ENCODE assay signal across 19 cellular contexts in the genomic region with DNA sequence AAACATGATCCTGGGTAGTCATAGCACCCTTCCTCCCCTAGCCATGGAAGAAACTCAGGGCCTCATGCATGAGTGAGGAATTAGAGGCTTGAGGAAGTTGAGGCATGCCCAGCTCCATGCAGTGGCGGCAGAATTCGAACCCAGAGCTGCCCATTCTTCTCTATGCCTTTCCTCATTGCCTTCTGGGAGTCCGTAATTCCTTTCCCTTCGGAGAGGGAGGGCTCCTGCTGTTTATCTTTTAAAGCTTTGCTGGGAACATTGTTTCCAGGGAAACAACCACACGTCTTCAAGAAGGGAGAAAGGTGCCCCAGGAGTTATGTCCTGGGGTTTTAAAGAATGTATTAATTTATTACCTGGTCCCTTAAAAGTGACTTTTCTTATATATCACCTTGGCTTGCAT. TPM values are rescaled to one million over a fixed set of nuclear protein-coding genes. Genes with fewer than 3 reads are reported as not detected.
A peak's percentile ranks its signal among the peaks of the same experiment; 100 is the strongest.
DNase-seq lines count a peak whose midpoint lies in the region; ATAC-seq and TF ChIP-seq lines count a peak whose summit lies in the region.
"Had no signal": no experiment of that assay in that cellular context is flagged by ENCODE, and none has a peak within 500 bp of the region (broad histone marks: within the 10 kb centered on the region; RNA-seq: fewer than 3 reads in every experiment).

No MANE protein-coding gene starts in this region.

- peak overlapping the region; percentile 64 for H2BK20ac ChIP-seq in IMR-90 (ENCODE audit: low read depth, low read length)

- H3K9me3 Mint-ChIP-seq in nephron = no peaks in the 10 kb centered on the region
- H3K9me3 Mint-ChIP-seq: activated T-cell treated with anti-CD3 and anti-CD28 coated beads, Interleukin-2, amount 50 U/mL, for 4 hours; CD4-positive, CD25-positive, alpha-beta regulatory T cell; stimulated activated naive CD8-positive, alpha-beta T cell treated with anti-CD3 and anti-CD28 coated beads, Interleukin-15, Interleukin-2, amounts not matched to agents 100 ng/mL and 50 ng/mL, for 24 hours had no signal

- no peak overlapping the region; the same call in 1 of the 2 replicates for H3K9ac ChIP-seq in IMR-90 (ENCODE audit: low read depth, low read length)

- H2AK5ac ChIP-seq in IMR-90 (ENCODE audit: low read depth, low read length) = peak overlapping the region; percentile 65

- H3K79me1 ChIP-seq in IMR-90 (ENCODE audit: low read depth in 1 of 2, low read length in 2 of 2) = peaks cover 16 to 69% of the 10 kb centered on the region in 2 experiments; a peak in 3 of 4 replicates

- H2AFZ ChIP-seq in IMR-90 (replicated peaks; ENCODE audit: low read length, poor library complexity) = no peak overlapping the region

- dilution Hi-C loops in IMR-90 (cut with HindIII; ENCODE audit: low sequenced_read_pairs, unreplicated experiment) = no loop called here

- H3K9me1 ChIP-seq in IMR-90 (ENCODE audit: insufficient read depth, low read length) = peaks cover 29% of the 10 kb centered on the region

- peak overlapping the region; percentile 64 for H2BK5ac ChIP-seq in IMR-90 (ENCODE audit: low read depth, low read length, poor library complexity, severe bottlenecking)

- H3K27ac Mint-ChIP-seq in nephron = peak overlapping the region; percentile 52 to 75 (median 63)
- H3K27ac Mint-ChIP-seq: CD4-positive, CD25-positive, alpha-beta regulatory T cell; stimulated activated naive CD8-positive, alpha-beta T cell treated with anti-CD3 and anti-CD28 coated beads, Interleukin-15, Interleukin-2, amounts not matched to agents 100 ng/mL and 50 ng/mL, for 24 hours had no signal

- peak overlapping the region; percentile 43 for H4K91ac ChIP-seq in IMR-90 (ENCODE audit: insufficient read depth, low read depth, low read length)

- H4K8ac ChIP-seq in IMR-90 (ENCODE audit: low read depth in 2 of 2, low read length in 2 of 2) = peak overlapping the region; percentile 50 to 77; a peak in 2 of 4 replicates

- H3K9me3 ChIP-seq in IMR-90 (ENCODE audit: control insufficient read depth, insufficient read depth, low read length) (no peaks in the 10 kb centered on the region), esophagus squamous epithelium (no peaks in the 10 kb centered on the region), tibial nerve (no peaks in the 10 kb centered on the region), psoas muscle (no peaks in the 10 kb centered on the region)

- peak overlapping the region; percentile 53 for H3K18ac ChIP-seq in IMR-90 (ENCODE audit: low read depth, low read length)

- H3K27me3 Mint-ChIP-seq in nephron (ENCODE audit: low read depth) = peaks cover 14% of the 10 kb centered on the region

- H3K4me3 ChIP-seq in IMR-90 (ENCODE audit: insufficient read depth, low read depth, low read length) = no peak overlapping the region
- no peak overlapping the region for H3K4me3 ChIP-seq in esophagus squamous epithelium
- H3K4me3 ChIP-seq in tibial nerve = no peak overlapping the region
- H3K4me3 ChIP-seq in psoas muscle = no peak overlapping the region

- H4K5ac ChIP-seq in IMR-90 (ENCODE audit: low read depth, low read length) = peak overlapping the region; percentile 51; the same call in 1 of the 2 replicates

- peak overlapping the region; percentile 8; the same call in 1 of the 2 replicates for H3K4me2 ChIP-seq in IMR-90 (ENCODE audit: low read depth, low read length)

- no peak; the same call in none of the 2 replicates for TF ChIP-seq POLR2A in IMR-90 (IDR thresholded peaks at IDR 0.05; ENCODE audit: low read depth, low read length)
- no peak for TF ChIP-seq POLR2A in esophagus squamous epithelium (IDR thresholded peaks at IDR 0.05)
- no peak for TF ChIP-seq POLR2A in tibial nerve (IDR thresholded peaks at IDR 0.05)

- intact Hi-C loops in IMR-90 (cut with micrococcal nuclease) = loop anchor here (10.0 kb wide), 1 partner anchor 204 kb away; no protein-coding TSS in a partner anchor
- intact Hi-C loops in esophagus squamous epithelium (cut with DNase I) = no loop called here
- intact Hi-C loops in psoas muscle (cut with DNase I) = no loop called here

- no peaks in the 10 kb centered on the region; the same call in 1 of the 2 replicates for H4K20me1 ChIP-seq in IMR-90 (ENCODE audit: insufficient read depth, low read length)

- H3K14ac ChIP-seq in IMR-90 (replicated peaks; ENCODE audit: low read depth, low read length) = no peak overlapping the region; the same call in 1 of the 2 replicates

- in situ Hi-C loops in IMR-90 (cut with MboI; ENCODE audit: low sequenced_read_pairs) = no loop called here

- no CpG with 5 or more reads among the region's 5 CpGs for WGBS in IMR-90 (ENCODE audit: extremely low coverage in 2 of 2, insufficient read length in 1 of 2), 2 experiments
- 71 to 89% methylated on average over 5 of the region's 5 CpGs for WGBS in esophagus squamous epithelium, 2 donors
- 81% methylated on average over 5 of the region's 5 CpGs for WGBS in tibial nerve, 2 donors
- WGBS in psoas muscle, 3 donors = 86 to 91% (median 90%) methylated on average over 5 of the region's 5 CpGs

- TF ChIP-seq CTCF in IMR-90 (conservative IDR thresholded peaks at IDR 0.05; ENCODE audit: low read depth, low read length) (no peak), esophagus squamous epithelium (IDR thresholded peaks at IDR 0.05) (no peak), nephron (IDR thresholded peaks at IDR 0.05; ENCODE audit: unreplicated experiment in 3 of 3) (no peak), tibial nerve (IDR thresholded peaks at IDR 0.05) (no peak), psoas muscle (IDR thresholded peaks at IDR 0.05) (no peak)

- no peak for TF ChIP-seq EP300 in tibial nerve (IDR thresholded peaks at IDR 0.05)

- H3K4me1 ChIP-seq in IMR-90 (ENCODE audit: control insufficient read depth, insufficient read depth, low read length) (peaks cover 39% of the 10 kb centered on the region), esophagus squamous epithelium (peaks cover 0 to 93% (median 36%) of the 10 kb centered on the region in 3 donors), tibial nerve (peaks cover 0 to 71% (median 22%) of the 10 kb centered on the region in 4 donors), psoas muscle (peaks cover 11% of the 10 kb centered on the region)

- peak overlapping the region; percentile 54; the same call in 1 of the 2 replicates for H3K56ac ChIP-seq in IMR-90 (ENCODE audit: extremely low read depth, insufficient read depth, low read length)

- peak overlapping the region; percentile 75 for H2BK120ac ChIP-seq in IMR-90 (ENCODE audit: low read depth, low read length)

- H3K4me3 Mint-ChIP-seq in nephron = no peak overlapping the region
- H3K4me3 Mint-ChIP-seq: activated T-cell treated with anti-CD3 and anti-CD28 coated beads, Interleukin-2, amount 50 U/mL, for 4 hours; stimulated activated naive CD8-positive, alpha-beta T cell treated with anti-CD3 and anti-CD28 coated beads, Interleukin-15, Interleukin-2, amounts not matched to agents 100 ng/mL and 50 ng/mL, for 24 hours had no signal

- DNase-seq in IMR-90 (no peak), esophagus squamous epithelium (lab: John Stamatoyannopoulos, UW) (no peak), tibial nerve (ENCODE audit: low spot score in 2 of 2) (no peak), psoas muscle (no peak), NCI-H2029 (lab: John Stamatoyannopoulos, UW) (no peak)
- DNase-seq: activated CD4-positive, alpha-beta T cell treated with anti-CD3 and anti-CD28 coated beads for 1 hour; activated naive CD4-positive, alpha-beta T cell treated with Interleukin-2 at 50 U/mL for 16 hours; activated T-cell treated with anti-CD3 and anti-CD28 coated beads, Interleukin-2, amount 50 U/mL, for 4 hours; CD4-positive, CD25-positive, alpha-beta regulatory T cell; central memory CD4-positive, alpha-beta T cell; effector CD4-positive, alpha-beta T cell; left ventricle myocardium superior; NCI-H1436; Right ventricle myocardium superior; stimulated activated CD4-positive, alpha-beta T cell treated with anti-CD3 and anti-CD28 coated beads, Interleukin-4, amount 100 ng/mL, for 1 hour had no signal

- no peaks in the 10 kb centered on the region for H3K27me3 ChIP-seq in IMR-90 (ENCODE audit: control insufficient read depth, insufficient read depth, low read length)
- H3K27me3 ChIP-seq in esophagus squamous epithelium = peaks cover 0 to 13% (median 0%) of the 10 kb centered on the region in 4 donors
- no peaks in the 10 kb centered on the region for H3K27me3 ChIP-seq in tibial nerve
- peaks cover 0 to 8% (median 0%) of the 10 kb centered on the region in 3 donors for H3K27me3 ChIP-seq in psoas muscle (ENCODE audit: insufficient read depth in 3 of 3, low read length in 2 of 3)

- H3K23ac ChIP-seq in IMR-90 (ENCODE audit: low read depth, low read length) = no peak overlapping the region; the same call in 1 of the 2 replicates

- H3K36me3 Mint-ChIP-seq in nephron (ENCODE audit: low read depth) = no peaks in the 10 kb centered on the region
- H3K36me3 Mint-ChIP-seq: CD4-positive, CD25-positive, alpha-beta regulatory T cell had no signal

- CTCF ChIA-PET in IMR-90 (lab: Yijun Ruan, JAX) = no interaction called here

- peaks cover 41% of the 10 kb centered on the region for H3K4me1 Mint-ChIP-seq in nephron
- H3K4me1 Mint-ChIP-seq: CD4-positive, CD25-positive, alpha-beta regulatory T cell had no signal

- POLR2A ChIA-PET in IMR-90 (lab: Charles Lee; ENCODE audit: unreplicated experiment) = interaction anchor here (0.6 kb wide), 1 partner anchor 16 kb away, joined by 3 read pairs; no protein-coding TSS in a partner anchor

- peak overlapping the region; percentile 79 for H3K4ac ChIP-seq in IMR-90 (ENCODE audit: low read depth, low read length)

- BruUV-seq in IMR-90 (replicated peaks; lab: Mats Ljungman, UMichigan) = no TSS peak

- H2AK9ac ChIP-seq in IMR-90 (replicated peaks; ENCODE audit: low read depth, low read length, poor library complexity) = peak overlapping the region; percentile 63

- H2BK15ac ChIP-seq in IMR-90 (ENCODE audit: low read depth, low read length) = peak overlapping the region; percentile 76; the same call in 2 of the 3 replicates

- TF ChIP-seq RAD21 in IMR-90 (IDR thresholded peaks at IDR 0.05; ENCODE audit: low read length) = no peak

- H3K27ac ChIP-seq in IMR-90 (ENCODE audit: insufficient read depth, low read length) (peak overlapping the region; percentile 40), esophagus squamous epithelium (peak overlapping the region; percentile 69 to 93 (median 92)), tibial nerve (peak overlapping the region; percentile 41 to 93 (median 82)), psoas muscle (no peak overlapping the region)

- ATAC-seq in IMR-90 (ENCODE audit: low read depth) (no peak), psoas muscle (no peak), HG03175 (IDR thresholded peaks at IDR 0.05; ENCODE audit: unreplicated experiment) (no peak)
- ATAC-seq: activated T-cell treated with anti-CD3 and anti-CD28 coated beads, Interleukin-2, amount 50 U/mL, for 4 hours; esophagus mucosa had no signal

- H3K36me3 ChIP-seq in IMR-90 (ENCODE audit: control insufficient read depth, insufficient read depth, low read length) = peaks cover 7% of the 10 kb centered on the region; the same call in 1 of the 2 replicates
- H3K36me3 ChIP-seq in esophagus squamous epithelium = no peaks in the 10 kb centered on the region
- no peaks in the 10 kb centered on the region for H3K36me3 ChIP-seq in tibial nerve
- no peaks in the 10 kb centered on the region for H3K36me3 ChIP-seq in psoas muscle (ENCODE audit: insufficient read depth in 1 of 2, low read depth in 1 of 2)

RNA-seq across cellular contexts. Expression of a gene that starts 8.5 kb away (rescaled TPM):
- 35.0 and 37.5 TPM in 2 replicates for total RNA-seq in IMR-90 (2012; rRNA removed)
- polyA plus RNA-seq in IMR-90 (2012; rRNA removed) = 21.3 and 23.1 TPM in 2 replicates
- polyA plus RNA-seq in IMR-90 (2012; cell fraction: cytosol; rRNA removed) = 17.6 and 30.1 TPM in 2 replicates
- polyA plus RNA-seq in IMR-90 (2012; cell fraction: nucleus; rRNA removed; ENCODE audit: low replicate concordance) = 26.7 and 30.7 TPM in 2 replicates
- total RNA-seq in esophagus squamous epithelium = 100 to 1,000 TPM in 1 of 4 donors, 10 to 100 TPM in 2, 1 to 10 TPM in 1; 6.0 to 166 (median 24.2) TPM
- total RNA-seq in tibial nerve = 100 to 1,000 TPM; 136 to 232 (median 207) TPM
- total RNA-seq in psoas muscle = 10 to 100 TPM; 10.2 to 28.6 (median 20.4) TPM
- polyA plus RNA-seq in psoas muscle = 10 to 100 TPM in 1 of 3 donors, 1 to 10 TPM in 2; 7.1 to 11.5 (median 7.5) TPM
